ENCODE assay signal across 19 cellular contexts in the genomic region with DNA sequence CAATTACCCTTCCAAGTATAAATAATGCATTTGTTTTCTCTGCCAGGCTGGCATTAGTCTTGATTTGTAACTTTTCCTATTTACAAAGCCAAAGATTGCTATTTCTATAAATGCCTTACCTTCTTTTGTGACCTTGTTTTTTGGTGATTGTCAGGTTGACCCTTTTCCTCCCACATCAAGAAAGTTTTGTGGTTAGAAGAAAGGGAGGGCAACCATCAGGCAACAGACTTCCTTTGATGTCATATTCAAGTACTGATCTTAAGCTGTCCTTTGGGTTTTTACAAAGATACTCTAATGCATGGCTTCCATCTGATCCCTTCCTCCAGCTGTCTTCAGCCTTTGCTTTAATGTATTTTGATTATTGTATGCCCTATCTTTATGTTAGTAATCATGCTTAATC. TPM values are rescaled to one million over a fixed set of nuclear protein-coding genes. Genes with fewer than 3 reads are reported as not detected.
A peak's percentile ranks its signal among the peaks of the same experiment; 100 is the strongest.
DNase-seq lines count a peak whose midpoint lies in the region; ATAC-seq and TF ChIP-seq lines count a peak whose summit lies in the region.
"Had no signal": no experiment of that assay in that cellular context is flagged by ENCODE, and none has a peak within 500 bp of the region (broad histone marks: within the 10 kb centered on the region; RNA-seq: fewer than 3 reads in every experiment).

No MANE protein-coding gene starts in this region.

- H3K27ac ChIP-seq in HEK293 (ENCODE audit: extremely low read depth, low read depth, low read length): no peak overlapping the region
- peak overlapping the region; percentile 93 for H3K27ac ChIP-seq in RWPE2 (ENCODE audit: poor library complexity, severe bottlenecking)
- peak overlapping the region; percentile 15 for H3K27ac ChIP-seq in foreskin keratinocyte
- H3K27ac ChIP-seq: BLaER1 treated with 17β-estradiol and CSF1 and Interleukin-3, amounts not matched to agents 10 nM and 100 nM had no signal

- TF ChIP-seq CTCF in HEK293 (tag by site-specific recombination; IDR thresholded peaks at IDR 0.05) (no peak), RWPE2 (IDR thresholded peaks at IDR 0.05; ENCODE audit: poor library complexity, severe bottlenecking) (no peak), foreskin keratinocyte (conservative IDR thresholded peaks at IDR 0.05) (no peak)

- H3K27me3 ChIP-seq in RWPE2 (ENCODE audit: insufficient read depth, poor library complexity, severe bottlenecking) (no peaks in the 10 kb centered on the region), foreskin keratinocyte (no peaks in the 10 kb centered on the region)
- H3K27me3 ChIP-seq: BLaER1 treated with 17β-estradiol and CSF1 and Interleukin-3, amounts not matched to agents 10 nM and 100 nM; MG63 had no signal

- no peaks in the 10 kb centered on the region for H3K9me3 ChIP-seq in HEK293 (ENCODE audit: control insufficient read depth, insufficient read depth, low read depth, low read length)
- no peaks in the 10 kb centered on the region for H3K9me3 ChIP-seq in RWPE2 (ENCODE audit: severe bottlenecking)
- H3K9me3 ChIP-seq: BLaER1 treated with 17β-estradiol and CSF1 and Interleukin-3, amounts not matched to agents 10 nM and 100 nM; MG63 had no signal

- CTCF ChIA-PET in HEK293 (lab: Yijun Ruan, JAX): interaction anchor here (1.0 kb wide), 1 partner anchor 128 kb away, joined by 13 read pairs; no protein-coding TSS in a partner anchor

- DNase-seq in RWPE2 (ENCODE audit: low spot score) (no peak), foreskin keratinocyte (no peak), middle frontal gyrus (ENCODE audit: extremely low spot score, low spot score) (no peak)
- no peak for DNase-seq in activated CD8-positive, alpha-beta memory T cell treated with anti-CD3 and anti-CD28 coated beads, Interleukin-2, amount 50 U/mL, for 48 hours
- DNase-seq: DMS 273 treated with DMSO at 0.1 percent for 48 hours, EL, HCEC 1CT, MG63, NCI-H1105, NCI-H1694 treated with DMSO at 0.1 percent for 48 hours, NCI-H345, NCI-H69, PC-9 had no signal

- H3K36me3 ChIP-seq in HEK293 (ENCODE audit: control insufficient read depth in 2 of 2, insufficient read depth in 1 of 2, low read length in 2 of 2): no peaks in the 10 kb centered on the region
- H3K36me3 ChIP-seq in RWPE2 (ENCODE audit: low read depth): peaks cover 25% of the 10 kb centered on the region; the same call in 1 of the 2 replicates
- H3K36me3 ChIP-seq: BLaER1 treated with 17β-estradiol and CSF1 and Interleukin-3, amounts not matched to agents 10 nM and 100 nM had no signal

- POLR2A ChIA-PET in HEK293 (lab: Yijun Ruan, JAX): no interaction called here

- peaks cover 37% of the 10 kb centered on the region for H3K4me1 ChIP-seq in HEK293 (ENCODE audit: control insufficient read depth, insufficient read depth, low read length)
- H3K4me1 ChIP-seq in RWPE2 (ENCODE audit: insufficient read depth, poor library complexity, severe bottlenecking): peaks cover 49% of the 10 kb centered on the region
- H3K4me1 ChIP-seq in foreskin keratinocyte: peaks cover 49% of the 10 kb centered on the region

- ATAC-seq in RWPE2 (ENCODE audit: low read depth) (no peak), foreskin keratinocyte (no peak), HG03378 (IDR thresholded peaks at IDR 0.05; ENCODE audit: unreplicated experiment) (no peak), HG03442 (IDR thresholded peaks at IDR 0.05; ENCODE audit: unreplicated experiment) (no peak)
- ATAC-seq: Right ventricle myocardium inferior, SK-N-SH treated with all-trans-retinoic acid at 6 μM for 48 hours had no signal

- no peak overlapping the region for H3K4me3 ChIP-seq in HEK293 (ENCODE audit: low read depth, low read length)
- H3K4me3 ChIP-seq in RWPE2 (ENCODE audit: severe bottlenecking): no peak overlapping the region
- H3K4me3 ChIP-seq: BLaER1 treated with 17β-estradiol and CSF1 and Interleukin-3, amounts not matched to agents 10 nM and 100 nM; MG63; PC-9 had no signal

TF ChIP-seq in HEK293, 187 proteins besides CTCF, POLR2A, EP300 and RAD21:
- TF ChIP-seq ZNF473 (tag by site-specific recombination; IDR thresholded peaks at IDR 0.05): no peak
- no peak for TF ChIP-seq ZFP69B (tag by site-specific recombination; IDR thresholded peaks at IDR 0.05)
- 0 out of 2 replicates have a peak, but pooled peaks have one; percentile 42 for TF ChIP-seq ZNF350 (tag by site-specific recombination; IDR thresholded peaks at IDR 0.05)
- TF ChIP-seq ZNF521 (tag by site-specific recombination; IDR thresholded peaks at IDR 0.05): no peak
- peak; percentile 36; the same call in 1 of the 2 replicates for TF ChIP-seq WT1 (tag by site-specific recombination; IDR thresholded peaks at IDR 0.05)
- TF ChIP-seq ZNF335 (tag by site-specific recombination; conservative IDR thresholded peaks at IDR 0.05): no peak
- no peak for TF ChIP-seq ZNF133 (tag by site-specific recombination; IDR thresholded peaks at IDR 0.05)
- TF ChIP-seq YY1 (tag by site-specific recombination; IDR thresholded peaks at IDR 0.05): no peak
- TF ChIP-seq, protein P1, sequence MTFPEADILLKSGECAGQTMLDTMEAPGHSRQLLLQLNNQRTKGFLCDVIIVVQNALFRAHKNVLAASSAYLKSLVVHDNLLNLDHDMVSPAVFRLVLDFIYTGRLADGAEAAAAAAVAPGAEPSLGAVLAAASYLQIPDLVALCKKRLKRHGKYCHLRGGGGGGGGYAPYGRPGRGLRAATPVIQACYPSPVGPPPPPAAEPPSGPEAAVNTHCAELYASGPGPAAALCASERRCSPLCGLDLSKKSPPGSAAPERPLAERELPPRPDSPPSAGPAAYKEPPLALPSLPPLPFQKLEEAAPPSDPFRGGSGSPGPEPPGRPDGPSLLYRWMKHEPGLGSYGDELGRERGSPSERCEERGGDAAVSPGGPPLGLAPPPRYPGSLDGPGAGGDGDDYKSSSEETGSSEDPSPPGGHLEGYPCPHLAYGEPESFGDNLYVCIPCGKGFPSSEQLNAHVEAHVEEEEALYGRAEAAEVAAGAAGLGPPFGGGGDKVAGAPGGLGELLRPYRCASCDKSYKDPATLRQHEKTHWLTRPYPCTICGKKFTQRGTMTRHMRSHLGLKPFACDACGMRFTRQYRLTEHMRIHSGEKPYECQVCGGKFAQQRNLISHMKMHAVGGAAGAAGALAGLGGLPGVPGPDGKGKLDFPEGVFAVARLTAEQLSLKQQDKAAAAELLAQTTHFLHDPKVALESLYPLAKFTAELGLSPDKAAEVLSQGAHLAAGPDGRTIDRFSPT (tag by site-specific recombination; IDR thresholded peaks at IDR 0.05): no peak
- no peak for TF ChIP-seq KLF7 (tag by site-specific recombination; IDR thresholded peaks at IDR 0.05; ENCODE audit: borderline replicate concordance)
- no peak for TF ChIP-seq ZNF404 (tag by site-specific recombination; IDR thresholded peaks at IDR 0.05)
- no peak for TF ChIP-seq ZNF664 (tag by site-specific recombination; IDR thresholded peaks at IDR 0.05)
- TF ChIP-seq ZNF221 (tag by site-specific recombination; IDR thresholded peaks at IDR 0.05; ENCODE audit: borderline replicate concordance): no peak
- TF ChIP-seq ZNF548 (tag by site-specific recombination; IDR thresholded peaks at IDR 0.05): no peak
- TF ChIP-seq ZFP37 (tag by site-specific recombination; IDR thresholded peaks at IDR 0.05): no peak
- no peak for TF ChIP-seq ZNF626 (tag by site-specific recombination; IDR thresholded peaks at IDR 0.05)
- TF ChIP-seq, protein P2, sequence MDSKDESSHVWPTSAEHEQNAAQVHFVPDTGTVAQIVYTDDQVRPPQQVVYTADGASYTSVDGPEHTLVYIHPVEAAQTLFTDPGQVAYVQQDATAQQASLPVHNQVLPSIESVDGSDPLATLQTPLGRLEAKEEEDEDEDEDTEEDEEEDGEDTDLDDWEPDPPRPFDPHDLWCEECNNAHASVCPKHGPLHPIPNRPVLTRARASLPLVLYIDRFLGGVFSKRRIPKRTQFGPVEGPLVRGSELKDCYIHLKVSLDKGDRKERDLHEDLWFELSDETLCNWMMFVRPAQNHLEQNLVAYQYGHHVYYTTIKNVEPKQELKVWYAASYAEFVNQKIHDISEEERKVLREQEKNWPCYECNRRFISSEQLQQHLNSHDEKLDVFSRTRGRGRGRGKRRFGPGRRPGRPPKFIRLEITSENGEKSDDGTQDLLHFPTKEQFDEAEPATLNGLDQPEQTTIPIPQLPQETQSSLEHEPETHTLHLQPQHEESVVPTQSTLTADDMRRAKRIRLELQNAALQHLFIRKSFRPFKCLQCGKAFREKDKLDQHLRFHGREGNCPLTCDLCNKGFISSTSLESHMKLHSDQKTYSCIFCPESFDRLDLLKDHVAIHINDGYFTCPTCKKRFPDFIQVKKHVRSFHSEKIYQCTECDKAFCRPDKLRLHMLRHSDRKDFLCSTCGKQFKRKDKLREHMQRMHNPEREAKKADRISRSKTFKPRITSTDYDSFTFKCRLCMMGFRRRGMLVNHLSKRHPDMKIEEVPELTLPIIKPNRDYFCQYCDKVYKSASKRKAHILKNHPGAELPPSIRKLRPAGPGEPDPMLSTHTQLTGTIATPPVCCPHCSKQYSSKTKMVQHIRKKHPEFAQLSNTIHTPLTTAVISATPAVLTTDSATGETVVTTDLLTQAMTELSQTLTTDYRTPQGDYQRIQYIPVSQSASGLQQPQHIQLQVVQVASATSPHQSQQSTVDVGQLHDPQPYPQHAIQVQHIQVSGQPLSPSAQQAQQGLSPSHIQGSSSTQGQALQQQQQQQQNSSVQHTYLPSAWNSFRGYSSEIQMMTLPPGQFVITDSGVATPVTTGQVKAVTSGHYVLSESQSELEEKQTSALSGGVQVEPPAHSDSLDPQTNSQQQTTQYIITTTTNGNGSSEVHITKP (tag by site-specific recombination; IDR thresholded peaks at IDR 0.05): no peak
- peak; percentile 37; the same call in 1 of the 2 replicates for TF ChIP-seq ZNF677 (tag by site-specific recombination; IDR thresholded peaks at IDR 0.05)
- TF ChIP-seq ZNF19 (tag by site-specific recombination; IDR thresholded peaks at IDR 0.05; ENCODE audit: low read depth): no peak
- TF ChIP-seq ZNF747 (tag by site-specific recombination; IDR thresholded peaks at IDR 0.05): no peak
- TF ChIP-seq SP3 (tag by site-specific recombination; IDR thresholded peaks at IDR 0.05): no peak
- no peak for TF ChIP-seq HOXC10 (CRISPR knock-in tag; IDR thresholded peaks at IDR 0.05)

RNA-seq across cellular contexts. Expression of a gene that starts 23.9 kb away (rescaled TPM):
- total RNA-seq in foreskin keratinocyte: 24.9 and 37.4 TPM in 2 replicates
- 5.8 and 6.2 TPM in 2 replicates for polyA plus RNA-seq in foreskin keratinocyte
